In genomic region chr14:79822034-79822433, GRCh38 we compare ENCODE assay signal across 33 cellular contexts.
"Had no signal": no experiment of that assay in that cellular context is flagged by ENCODE, and none has a peak within 500 bp of the region (broad histone marks: within the 10 kb centered on the region; RNA-seq: fewer than 3 reads in every experiment).

No MANE protein-coding gene starts in this region.

- H3K36me3 Mint-ChIP-seq: activated CD4-positive, alpha-beta memory T cell treated with anti-CD3 and anti-CD28 coated beads for 36 hours; activated CD8-positive, alpha-beta memory T cell treated with anti-CD3 and anti-CD28 coated beads, Interleukin-2, amount 10 ng/mL, durations not matched to agents 7 days and 5 days; activated naive CD4-positive, alpha-beta T cell treated with anti-CD3 and anti-CD28 coated beads, Interleukin-2, amount 50 U/mL, for 24 hours; activated naive CD8-positive, alpha-beta T cell treated with anti-CD3 and anti-CD28 coated beads for 36 hours had no signal

- H3K4me3 Mint-ChIP-seq: activated CD4-positive, alpha-beta memory T cell treated with anti-CD3 and anti-CD28 coated beads for 36 hours; activated CD4-positive, alpha-beta T cell treated with anti-CD3 and anti-CD28 coated beads for 36 hours; activated CD4-positive, alpha-beta T cell treated with anti-CD3 and anti-CD28 coated beads, Interleukin-2, amount 10 ng/mL, durations not matched to agents 24 days and 14 days; activated CD8-positive, alpha-beta memory T cell treated with anti-CD3 and anti-CD28 coated beads, Interleukin-2, amount 10 ng/mL, durations not matched to agents 7 days and 5 days; activated CD8-positive, alpha-beta T cell treated with anti-CD3 and anti-CD28 coated beads, Interleukin-2, amount 10 ng/mL, durations not matched to agents 7 days and 5 days; activated naive CD4-positive, alpha-beta T cell treated with anti-CD3 and anti-CD28 coated beads for 36 hours; activated naive CD4-positive, alpha-beta T cell treated with anti-CD3 and anti-CD28 coated beads, Interleukin-2, amount 50 U/mL, for 24 hours; activated naive CD8-positive, alpha-beta T cell treated with anti-CD3 and anti-CD28 coated beads for 36 hours; activated naive CD8-positive, alpha-beta T cell treated with anti-CD3 and anti-CD28 coated beads, Interleukin-2, amount 50 U/mL, for 24 hours; activated T-helper 1 cell treated with anti-CD3 and anti-CD28 coated beads, Interleukin-12 subunit alpha, Interleukin-12 subunit beta, Interleukin-2, Interleukin-4 antibody, amounts not matched to agents 30 ng/mL and 10 ng/mL and 1 ng/mL, durations not matched to agents 14 hours and 24 hours and 36 hours; dendritic cell treated with granulocyte-macrophage colony-stimulating factor and Interleukin-4, amounts not matched to agents 40 ng/mL and 50 ng/mL, for 4 days; effector memory CD8-positive, alpha-beta T cell had no signal

- H3K9me3 Mint-ChIP-seq: activated CD4-positive, alpha-beta T cell treated with anti-CD3 and anti-CD28 coated beads, Interleukin-2, amount 10 ng/mL, durations not matched to agents 24 days and 14 days; activated naive CD4-positive, alpha-beta T cell treated with anti-CD3 and anti-CD28 coated beads for 36 hours; activated T-helper 1 cell treated with anti-CD3 and anti-CD28 coated beads, Interleukin-12 subunit alpha, Interleukin-12 subunit beta, Interleukin-2, Interleukin-4 antibody, amounts not matched to agents 30 ng/mL and 10 ng/mL and 1 ng/mL, durations not matched to agents 14 hours and 24 hours and 36 hours had no signal

- ATAC-seq: activated CD4-positive, alpha-beta T cell treated with anti-CD3 and anti-CD28 coated beads for 36 hours; activated CD8-positive, alpha-beta memory T cell treated with anti-CD3 and anti-CD28 coated beads, Interleukin-2, amount 10 ng/mL, durations not matched to agents 7 days and 5 days; activated CD8-positive, alpha-beta T cell treated with anti-CD3 and anti-CD28 coated beads, Interleukin-2, amount 10 ng/mL, durations not matched to agents 7 days and 5 days; activated naive CD8-positive, alpha-beta T cell treated with anti-CD3 and anti-CD28 coated beads, Interleukin-2, amount 50 U/mL, for 24 hours; body of pancreas; effector memory CD8-positive, alpha-beta T cell; foreskin keratinocyte had no signal

- H3K27me3 ChIP-seq: adrenal gland, body of pancreas, colonic mucosa, esophagus muscularis mucosa, foreskin keratinocyte, gastrocnemius medialis had no signal

- DNase-seq: activated CD4-positive, alpha-beta memory T cell treated with anti-CD3 and anti-CD28 coated beads for 36 hours; activated CD4-positive, alpha-beta T cell treated with anti-CD3 and anti-CD28 coated beads for 36 hours; activated CD4-positive, alpha-beta T cell treated with anti-CD3 and anti-CD28 coated beads, Interleukin-2, amount 10 ng/mL, durations not matched to agents 24 days and 14 days; activated CD4-positive, CD25-positive, alpha-beta regulatory T cell; activated CD4-positive, CD25-positive, alpha-beta regulatory T cell treated with anti-CD3 and anti-CD28 coated beads, Interleukin-2, amount 50 U/mL, for 72 hours; activated CD8-positive, alpha-beta memory T cell treated with anti-CD3 and anti-CD28 coated beads, Interleukin-2, amount 10 ng/mL, durations not matched to agents 7 days and 5 days; activated CD8-positive, alpha-beta memory T cell treated with anti-CD3 and anti-CD28 coated beads, Interleukin-2, amount 50 U/mL, for 4 hours; activated CD8-positive, alpha-beta T cell treated with anti-CD3 and anti-CD28 coated beads, Interleukin-2, amount 10 ng/mL, durations not matched to agents 7 days and 5 days; activated effector memory CD4-positive, alpha-beta T cell treated with anti-CD3 and anti-CD28 coated beads, Interleukin-2, amount 50 U/mL, for 16 hours; activated naive CD4-positive, alpha-beta T cell treated with anti-CD3 and anti-CD28 coated beads for 36 hours; activated naive CD8-positive, alpha-beta T cell treated with anti-CD3 and anti-CD28 coated beads for 36 hours; activated naive CD8-positive, alpha-beta T cell treated with anti-CD3 and anti-CD28 coated beads, Interleukin-2, amount 50 U/mL, for 24 hours; activated T-cell treated with anti-CD3 and anti-CD28 coated beads, Interleukin-2, amount 50 U/mL, for 1 hour; activated T-cell treated with anti-CD3 and anti-CD28 coated beads, Interleukin-2, amount 50 U/mL, for 48 hours; adrenal gland; amygdala; aorta; body of pancreas; central memory CD4-positive, alpha-beta T cell; cerebellar nuclear complex; colonic mucosa; effector CD4-positive, alpha-beta T cell; effector memory CD8-positive, alpha-beta T cell; erythroblast; foreskin keratinocyte; gastrocnemius medialis; glutamatergic neuron; T-helper 2 cell had no signal

- H3K27ac ChIP-seq: adrenal gland, body of pancreas, colonic mucosa, esophagus muscularis mucosa, foreskin keratinocyte, gastrocnemius medialis had no signal

- H3K9me3 ChIP-seq: adrenal gland, body of pancreas, colonic mucosa, esophagus muscularis mucosa, gastrocnemius medialis had no signal

- H3K4me1 Mint-ChIP-seq: activated CD4-positive, alpha-beta T cell treated with anti-CD3 and anti-CD28 coated beads for 36 hours; activated CD4-positive, alpha-beta T cell treated with anti-CD3 and anti-CD28 coated beads, Interleukin-2, amount 10 ng/mL, durations not matched to agents 24 days and 14 days; activated CD8-positive, alpha-beta memory T cell treated with anti-CD3 and anti-CD28 coated beads, Interleukin-2, amount 10 ng/mL, durations not matched to agents 7 days and 5 days; activated naive CD4-positive, alpha-beta T cell treated with anti-CD3 and anti-CD28 coated beads, Interleukin-2, amount 50 U/mL, for 24 hours; activated naive CD8-positive, alpha-beta T cell treated with anti-CD3 and anti-CD28 coated beads for 36 hours; activated naive CD8-positive, alpha-beta T cell treated with anti-CD3 and anti-CD28 coated beads, Interleukin-2, amount 50 U/mL, for 24 hours had no signal

- H3K4me1 ChIP-seq: adrenal gland, body of pancreas, colonic mucosa, foreskin keratinocyte had no signal

- H3K27ac Mint-ChIP-seq: activated CD4-positive, alpha-beta memory T cell treated with anti-CD3 and anti-CD28 coated beads for 36 hours; activated CD4-positive, alpha-beta T cell treated with anti-CD3 and anti-CD28 coated beads for 36 hours; activated CD4-positive, alpha-beta T cell treated with anti-CD3 and anti-CD28 coated beads, Interleukin-2, amount 10 ng/mL, durations not matched to agents 24 days and 14 days; activated CD8-positive, alpha-beta memory T cell treated with anti-CD3 and anti-CD28 coated beads, Interleukin-2, amount 10 ng/mL, durations not matched to agents 7 days and 5 days; activated CD8-positive, alpha-beta T cell treated with anti-CD3 and anti-CD28 coated beads, Interleukin-2, amount 10 ng/mL, durations not matched to agents 7 days and 5 days; activated naive CD4-positive, alpha-beta T cell treated with anti-CD3 and anti-CD28 coated beads for 36 hours; activated naive CD4-positive, alpha-beta T cell treated with anti-CD3 and anti-CD28 coated beads, Interleukin-2, amount 50 U/mL, for 24 hours; activated naive CD8-positive, alpha-beta T cell treated with anti-CD3 and anti-CD28 coated beads for 36 hours; activated naive CD8-positive, alpha-beta T cell treated with anti-CD3 and anti-CD28 coated beads, Interleukin-2, amount 50 U/mL, for 24 hours; activated T-helper 1 cell treated with anti-CD3 and anti-CD28 coated beads, Interleukin-12 subunit alpha, Interleukin-12 subunit beta, Interleukin-2, Interleukin-4 antibody, amounts not matched to agents 30 ng/mL and 10 ng/mL and 1 ng/mL, durations not matched to agents 14 hours and 24 hours and 36 hours; activated T-helper 2 cell treated with anti-CD3 and anti-CD28 coated beads, Interferon-gamma antibody, Interleukin-2, Interleukin-4, amounts not matched to agents 10 μg/mL and 5 μg/mL and 100 μg/mL, durations not matched to agents 14 hours and 24 hours and 36 hours; dendritic cell treated with granulocyte-macrophage colony-stimulating factor and Interleukin-4, amounts not matched to agents 40 ng/mL and 50 ng/mL, for 4 days; effector memory CD8-positive, alpha-beta T cell had no signal

- H3K4me3 ChIP-seq: adrenal gland, body of pancreas, colonic mucosa, esophagus muscularis mucosa, gastrocnemius medialis had no signal

- H3K27me3 Mint-ChIP-seq: activated CD4-positive, alpha-beta memory T cell treated with anti-CD3 and anti-CD28 coated beads for 36 hours; activated CD4-positive, alpha-beta T cell treated with anti-CD3 and anti-CD28 coated beads for 36 hours; activated CD4-positive, alpha-beta T cell treated with anti-CD3 and anti-CD28 coated beads, Interleukin-2, amount 10 ng/mL, durations not matched to agents 24 days and 14 days; activated CD8-positive, alpha-beta memory T cell treated with anti-CD3 and anti-CD28 coated beads, Interleukin-2, amount 10 ng/mL, durations not matched to agents 7 days and 5 days; activated naive CD4-positive, alpha-beta T cell treated with anti-CD3 and anti-CD28 coated beads, Interleukin-2, amount 50 U/mL, for 24 hours; activated naive CD8-positive, alpha-beta T cell treated with anti-CD3 and anti-CD28 coated beads for 36 hours; activated naive CD8-positive, alpha-beta T cell treated with anti-CD3 and anti-CD28 coated beads, Interleukin-2, amount 50 U/mL, for 24 hours; dendritic cell treated with granulocyte-macrophage colony-stimulating factor and Interleukin-4, amounts not matched to agents 40 ng/mL and 50 ng/mL, for 4 days; effector memory CD8-positive, alpha-beta T cell had no signal

- H3K36me3 ChIP-seq: adrenal gland, colonic mucosa, esophagus muscularis mucosa, gastrocnemius medialis had no signal
